ENCODE assay signal across 16 cellular contexts in genomic region chr6:125612400-125612846, GRCh38.
DNase-seq lines count a peak whose midpoint lies in the region; ATAC-seq and TF ChIP-seq lines count a peak whose summit lies in the region.
"Had no signal": no experiment of that assay in that cellular context is flagged by ENCODE, and none has a peak within 500 bp of the region (broad histone marks: within the 10 kb centered on the region; RNA-seq: fewer than 3 reads in every experiment).

No MANE protein-coding gene starts in this region.

- H3K27ac ChIP-seq in substantia nigra (ENCODE audit: low read depth, low read length, poor library complexity, severe bottlenecking) (peak overlapping the region; percentile 47), gastroesophageal sphincter (peak overlapping the region in 1 of 4 donors; percentile 21), esophagus squamous epithelium (no peak overlapping the region)
- H3K27ac ChIP-seq: A549, Peyer's patch, upper lobe of right lung had no signal

- WGBS in gastroesophageal sphincter (ENCODE audit: low coverage in 1 of 2), 2 donors, result 21 to 27% methylated on average over 3 of the region's 3 CpGs
- WGBS in esophagus squamous epithelium, 2 donors, result 55 to 67% methylated on average over 3 of the region's 3 CpGs

- TF ChIP-seq POLR2A in gastroesophageal sphincter (IDR thresholded peaks at IDR 0.05) (no peak), esophagus squamous epithelium (IDR thresholded peaks at IDR 0.05) (no peak)

- H3K4me3 Mint-ChIP-seq in natural killer cell, result no peak overlapping the region
- H3K4me3 Mint-ChIP-seq: activated CD8-positive, alpha-beta T cell treated with anti-CD3 and anti-CD28 coated beads, Interleukin-2, amount 10 ng/mL, durations not matched to agents 7 days and 5 days had no signal

- DNase-seq in NCI-H1417 (lab: John Stamatoyannopoulos, UW) (peak in 2 of 3 experiments; percentile 8 to 37), NCI-H1417 treated with DMSO at 0.1 percent for 48 hours (lab: John Stamatoyannopoulos, UW) (no peak), SW480 (ENCODE audit: low spot score) (peak; percentile 2), fibroblast of the aortic adventitia (ENCODE audit: low read depth) (peak; percentile 17), substantia nigra (lab: John Stamatoyannopoulos, UW) (no peak), esophagus squamous epithelium (lab: John Stamatoyannopoulos, UW) (no peak), natural killer cell (no peak)
- DNase-seq: activated CD8-positive, alpha-beta T cell treated with anti-CD3 and anti-CD28 coated beads, Interleukin-2, amount 10 ng/mL, durations not matched to agents 7 days and 5 days; activated naive CD4-positive, alpha-beta T cell treated with Interleukin-2 at 50 U/mL for 16 hours; glutamatergic neuron; Peyer's patch; upper lobe of right lung had no signal

- H3K4me1 ChIP-seq in gastroesophageal sphincter (peaks cover 0 to 17% (median 0%) of the 10 kb centered on the region in 3 donors), esophagus squamous epithelium (peaks cover 0 to 11% (median 0%) of the 10 kb centered on the region in 3 donors)
- H3K4me1 ChIP-seq: A549, HAP-1, Peyer's patch, upper lobe of right lung had no signal

- H3K4me3 ChIP-seq in fibroblast of the aortic adventitia (ENCODE audit: low read depth, low read length) (no peak overlapping the region), gastroesophageal sphincter (no peak overlapping the region), esophagus squamous epithelium (no peak overlapping the region)
- H3K4me3 ChIP-seq: A549, HAP-1, lung, Peyer's patch had no signal

- no peak overlapping the region for H3K27ac Mint-ChIP-seq in natural killer cell
- H3K27ac Mint-ChIP-seq: activated CD8-positive, alpha-beta T cell treated with anti-CD3 and anti-CD28 coated beads, Interleukin-2, amount 10 ng/mL, durations not matched to agents 7 days and 5 days had no signal

- TF ChIP-seq EP300 in gastroesophageal sphincter (IDR thresholded peaks at IDR 0.05), result no peak

- H3K27me3 ChIP-seq in gastroesophageal sphincter, result no peaks in the 10 kb centered on the region
- no peaks in the 10 kb centered on the region for H3K27me3 ChIP-seq in esophagus squamous epithelium
- H3K27me3 ChIP-seq: Peyer's patch, upper lobe of right lung had no signal

- ATAC-seq in gastroesophageal sphincter (no peak), natural killer cell (no peak)
- ATAC-seq: A549; activated CD8-positive, alpha-beta T cell treated with anti-CD3 and anti-CD28 coated beads, Interleukin-2, amount 10 ng/mL, durations not matched to agents 7 days and 5 days had no signal

- no peaks in the 10 kb centered on the region for H3K36me3 Mint-ChIP-seq in natural killer cell

- H3K4me1 Mint-ChIP-seq in natural killer cell, result no peaks in the 10 kb centered on the region

- peaks cover 3 to 24% of the 10 kb centered on the region in 2 donors for H3K27me3 Mint-ChIP-seq in natural killer cell (ENCODE audit: low read depth in 2 of 2)

- H3K36me3 ChIP-seq in gastroesophageal sphincter (no peaks in the 10 kb centered on the region), esophagus squamous epithelium (no peaks in the 10 kb centered on the region)
- H3K36me3 ChIP-seq: HAP-1, Peyer's patch, upper lobe of right lung had no signal

- H3K9me3 ChIP-seq in gastroesophageal sphincter (no peaks in the 10 kb centered on the region), esophagus squamous epithelium (no peaks in the 10 kb centered on the region)
- H3K9me3 ChIP-seq: A549, HAP-1, Peyer's patch, upper lobe of right lung had no signal

- no peaks in the 10 kb centered on the region for H3K9me3 Mint-ChIP-seq in natural killer cell

- TF ChIP-seq CTCF in fibroblast of the aortic adventitia (IDR thresholded peaks at IDR 0.05; ENCODE audit: insufficient read depth, low read length) (no peak), gastroesophageal sphincter (IDR thresholded peaks at IDR 0.05) (no peak), esophagus squamous epithelium (IDR thresholded peaks at IDR 0.05) (no peak), natural killer cell (IDR thresholded peaks at IDR 0.05) (no peak)

- intact Hi-C loops in esophagus squamous epithelium (cut with DNase I), result no loop called here
- intact Hi-C loops in natural killer cell (cut with micrococcal nuclease), result no loop called here

Comparison
In these comparisons a context has a peak if more than half of its experiments do, and no peak if none do; other contexts are left out.
1. DNase-seq: peak in NCI-H1417 (2 of 3), SW480 (single experiment) and fibroblast of the aortic adventitia (single experiment); none in NCI-H1417 treated with DMSO at 0.1 percent for 48 hours (single experiment), substantia nigra (0 of 49), esophagus squamous epithelium (single experiment) and natural killer cell (single experiment).